In genomic region chr5:64147849-64148441, GRCh38 we compare ENCODE assay signal across 8 cellular contexts. TPM values are rescaled to one million over a fixed set of nuclear protein-coding genes. Genes with fewer than 3 reads are reported as not detected.
DNase-seq lines count a peak whose midpoint lies in the region; ATAC-seq, FAIRE-seq and TF ChIP-seq lines count a peak whose summit lies in the region.

No MANE protein-coding gene starts in this region.

- H3K4me3 ChIP-seq in foreskin fibroblast (ENCODE audit: low read depth in 1 of 2, low read length in 2 of 2) (no peak overlapping the region), pancreas (no peak overlapping the region)

- no peaks in the 10 kb centered on the region for H3K9me3 ChIP-seq in pancreas

- H3K4me1 ChIP-seq in pancreas: no peaks in the 10 kb centered on the region

- TF ChIP-seq CTCF in foreskin fibroblast (IDR thresholded peaks at IDR 0.05; ENCODE audit: low read depth, low read length): peak; percentile 57
- peak; percentile 40 to 63 (median 54) for TF ChIP-seq CTCF in pancreas (IDR thresholded peaks at IDR 0.05)

- no peak overlapping the region for H3K27ac ChIP-seq in pancreas

- DNase-seq in activated CD4-positive, alpha-beta T cell treated with anti-CD3 and anti-CD28 coated beads for 48 hours: peak; percentile 20
- DNase-seq in activated CD4-positive, alpha-beta T cell treated with anti-CD3 and anti-CD28 coated beads for 4 hours: no peak
- DNase-seq in SK-N-DZ (ENCODE audit: low spot score) (peak; percentile 8), foreskin fibroblast (peak; percentile 25 to 76), pancreas (peak; percentile 41 to 73 (median 60)), NCI-H226 (no peak)

- intact Hi-C loops in pancreas (cut with DNase I): loop anchor here in 2 of 3 donors (5.0 to 10.0 kb wide), 2 partner anchors 57 to 464 kb away; no protein-coding TSS in a partner anchor

- ATAC-seq in HG03520 (IDR thresholded peaks at IDR 0.05; ENCODE audit: unreplicated experiment): peak; percentile 52
- peak; percentile 66 to 92 (median 90) for ATAC-seq in pancreas
- ATAC-seq in GM18520 (IDR thresholded peaks at IDR 0.05; ENCODE audit: unreplicated experiment): no peak

- WGBS in pancreas, 2 donors: 5% methylated on average over 7 of the region's 7 CpGs

- no peaks in the 10 kb centered on the region for H3K36me3 ChIP-seq in pancreas

- no peak for FAIRE-seq in pancreas (lab: Jason Lieb, UNC)

- H3K27me3 ChIP-seq in pancreas: no peaks in the 10 kb centered on the region

RNA-seq across cellular contexts. Expression of gene RNF180, which starts 17.7 kb away (rescaled TPM):
- not detected in 2 replicates for polyA plus RNA-seq in SK-N-DZ (2014; cell fraction: cytosol; rRNA removed)
- 0.16 TPM in 1 of 2 replicates, not detected in the other for polyA plus RNA-seq in SK-N-DZ (2014; cell fraction: nucleus; rRNA removed)
- total RNA-seq in pancreas: 1 to 10 TPM; 5.2 to 7.2 (median 6.5) TPM
- polyA plus RNA-seq in pancreas: 1 to 10 TPM; 1.3 to 3.0 TPM

Comparison
In these comparisons a context has a peak if more than half of its experiments do, and no peak if none do; other contexts are left out.
1. DNase-seq: peak in activated CD4-positive, alpha-beta T cell treated with anti-CD3 and anti-CD28 coated beads for 48 hours (single experiment), SK-N-DZ (single experiment), foreskin fibroblast (2 of 2) and pancreas (6 of 6); none in activated CD4-positive, alpha-beta T cell treated with anti-CD3 and anti-CD28 coated beads for 4 hours (0 of 2) and NCI-H226 (single experiment).